ENCODE assay signal across 18 cellular contexts in the genomic region with DNA sequence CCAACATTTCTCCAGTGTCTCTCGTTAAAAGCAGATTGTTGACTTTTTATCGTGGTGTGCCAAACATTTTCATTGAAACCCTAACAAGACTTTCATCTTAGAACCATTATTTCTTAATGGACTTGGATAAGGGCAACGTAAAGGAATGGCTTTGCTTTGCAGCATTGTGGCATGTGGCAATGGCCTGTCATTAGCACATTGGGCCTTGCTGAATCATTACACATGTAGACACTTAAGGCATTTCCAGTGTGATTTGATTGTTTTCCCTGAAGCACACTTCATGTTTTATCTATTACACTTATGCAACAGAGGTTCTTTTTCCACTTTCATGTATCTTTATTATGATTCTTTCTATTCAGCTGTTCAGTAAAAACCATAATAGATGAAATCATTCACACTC.
"Had no signal": no experiment of that assay in that cellular context is flagged by ENCODE, and none has a peak within 500 bp of the region (broad histone marks: within the 10 kb centered on the region; RNA-seq: fewer than 3 reads in every experiment).

No MANE protein-coding gene starts in this region.

- H3K9me3 ChIP-seq: colonic mucosa, lower lobe of right lung, psoas muscle, uterus had no signal

- H3K36me3 ChIP-seq: colonic mucosa, lower lobe of right lung, uterus had no signal

- ATAC-seq: lower lobe of right lung; naive thymus-derived CD8-positive, alpha-beta T cell; psoas muscle; stimulated activated naive CD8-positive, alpha-beta T cell treated with anti-CD3 and anti-CD28 coated beads, Interleukin-15, Interleukin-2, amounts not matched to agents 100 U/mL and 50 U/mL, for 24 hours; T-helper 17 cell had no signal

- H3K4me1 ChIP-seq: colonic mucosa, lower lobe of right lung, uterus had no signal

- H3K27ac ChIP-seq: colonic mucosa, epithelial cell of prostate, lower lobe of right lung, psoas muscle had no signal

- DNase-seq: activated CD4-positive, alpha-beta T cell treated with anti-CD3 and anti-CD28 coated beads, Interleukin-2, amount 10 ng/mL, durations not matched to agents 7 days and 5 days; activated CD4-positive, CD25-positive, alpha-beta regulatory T cell; activated CD8-positive, alpha-beta memory T cell treated with anti-CD3 and anti-CD28 coated beads for 24 hours; activated naive CD4-positive, alpha-beta T cell treated with Interleukin-2 at 50 U/mL for 16 hours; caudate nucleus; colonic mucosa; hippocampal formation; kidney glomerular epithelial cell; lower lobe of right lung; naive thymus-derived CD8-positive, alpha-beta T cell; nucleus accumbens; stimulated activated CD4-positive, alpha-beta T cell treated with anti-CD3 and anti-CD28 coated beads, Interleukin-4, amount 100 ng/mL, for 1 hour; stimulated activated CD8-positive, alpha-beta memory T cell treated with anti-CD3 and anti-CD28 coated beads, Interleukin-4, amount 100 ng/mL, for 48 hours; stimulated activated naive CD8-positive, alpha-beta T cell treated with anti-CD3 and anti-CD28 coated beads, Interleukin-15, Interleukin-2, amounts not matched to agents 100 U/mL and 50 U/mL, for 24 hours; T-helper 17 cell; uterus had no signal

- H3K4me3 ChIP-seq: colonic mucosa, lower lobe of right lung, psoas muscle, uterus had no signal

- H3K27me3 ChIP-seq: colonic mucosa, uterus had no signal
